In the genomic region with DNA sequence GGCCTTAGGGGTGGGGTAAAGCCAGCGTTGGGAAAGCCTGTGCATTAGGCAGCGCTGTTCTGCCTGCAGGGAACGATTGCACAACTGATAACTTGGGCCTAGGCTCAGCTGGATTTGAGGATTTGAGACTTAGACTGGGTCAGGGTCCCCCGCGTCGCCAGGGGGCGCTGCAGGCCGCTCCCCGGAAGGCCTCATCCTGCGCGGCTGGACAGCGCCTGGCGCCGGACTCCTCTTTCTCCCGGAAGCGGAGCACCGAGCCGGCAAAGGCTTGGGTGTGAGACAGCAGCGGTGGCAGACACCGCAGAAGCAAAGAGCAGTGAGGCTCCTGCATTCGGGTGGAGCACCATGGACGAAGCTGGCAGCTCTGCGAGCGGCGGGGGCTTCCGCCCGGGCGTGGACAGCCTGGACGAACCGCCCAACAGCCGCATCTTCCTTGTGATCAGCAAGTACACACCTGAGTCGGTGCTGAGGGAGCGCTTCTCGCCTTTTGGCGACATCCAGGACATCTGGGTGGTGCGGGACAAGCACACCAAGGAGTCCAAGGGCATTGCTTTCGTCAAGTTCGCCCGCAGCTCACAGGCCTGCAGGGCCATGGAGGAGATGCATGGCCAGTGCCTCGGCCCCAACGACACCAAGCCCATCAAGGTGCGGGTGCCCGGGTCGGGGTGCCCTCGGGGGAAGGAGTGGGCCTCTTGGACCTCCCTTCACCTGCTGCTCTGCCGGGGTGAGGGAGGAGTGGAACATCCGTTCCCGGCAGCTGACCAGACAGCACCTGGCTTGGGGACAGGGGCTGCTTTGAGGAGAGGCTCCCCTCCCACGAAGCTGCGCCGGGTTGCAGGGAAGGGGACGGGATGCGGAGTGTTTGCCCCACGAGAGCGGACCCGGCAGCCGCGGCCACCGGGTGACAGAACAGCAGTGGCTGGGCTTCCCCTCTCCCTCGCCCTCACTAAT, we compare ENCODE assay signal across 1 cellular context.
TF ChIP-seq lines count a peak whose summit lies in the region.

A gene with protein sequence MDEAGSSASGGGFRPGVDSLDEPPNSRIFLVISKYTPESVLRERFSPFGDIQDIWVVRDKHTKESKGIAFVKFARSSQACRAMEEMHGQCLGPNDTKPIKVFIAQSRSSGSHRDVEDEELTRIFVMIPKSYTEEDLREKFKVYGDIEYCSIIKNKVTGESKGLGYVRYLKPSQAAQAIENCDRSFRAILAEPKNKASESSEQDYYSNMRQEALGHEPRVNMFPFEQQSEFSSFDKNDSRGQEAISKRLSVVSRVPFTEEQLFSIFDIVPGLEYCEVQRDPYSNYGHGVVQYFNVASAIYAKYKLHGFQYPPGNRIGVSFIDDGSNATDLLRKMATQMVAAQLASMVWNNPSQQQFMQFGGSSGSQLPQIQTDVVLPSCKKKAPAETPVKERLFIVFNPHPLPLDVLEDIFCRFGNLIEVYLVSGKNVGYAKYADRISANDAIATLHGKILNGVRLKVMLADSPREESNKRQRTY (plus strand): TSS at position 236 of the 951 bp plus-strand sequence. CDS start 110 bp downstream, at position 346.

TF ChIP-seq in K562, 482 proteins besides CTCF, POLR2A, EP300 and RAD21 (continued from another document and continues in another):
- 0 out of 2 replicates have a peak, but pooled peaks have one; percentile 30 for TF ChIP-seq MBD2 (IDR thresholded peaks at IDR 0.05; ENCODE audit: borderline replicate concordance, low read depth)
- peak; percentile 69 for TF ChIP-seq DACH1 (IDR thresholded peaks at IDR 0.05; ENCODE audit: partially characterized antibody)
- TF ChIP-seq PTRF (tag; IDR thresholded peaks at IDR 0.05), result no peak
- TF ChIP-seq PHF21A (IDR thresholded peaks at IDR 0.05; ENCODE audit: borderline replicate concordance, low read depth), result peak; percentile 70; the same call in 1 of the 2 replicates
- TF ChIP-seq ZKSCAN1 (IDR thresholded peaks at IDR 0.05; ENCODE audit: low read depth, low read length), result peak; percentile 84; the same call in 1 of the 2 replicates
- TF ChIP-seq, protein P1, sequence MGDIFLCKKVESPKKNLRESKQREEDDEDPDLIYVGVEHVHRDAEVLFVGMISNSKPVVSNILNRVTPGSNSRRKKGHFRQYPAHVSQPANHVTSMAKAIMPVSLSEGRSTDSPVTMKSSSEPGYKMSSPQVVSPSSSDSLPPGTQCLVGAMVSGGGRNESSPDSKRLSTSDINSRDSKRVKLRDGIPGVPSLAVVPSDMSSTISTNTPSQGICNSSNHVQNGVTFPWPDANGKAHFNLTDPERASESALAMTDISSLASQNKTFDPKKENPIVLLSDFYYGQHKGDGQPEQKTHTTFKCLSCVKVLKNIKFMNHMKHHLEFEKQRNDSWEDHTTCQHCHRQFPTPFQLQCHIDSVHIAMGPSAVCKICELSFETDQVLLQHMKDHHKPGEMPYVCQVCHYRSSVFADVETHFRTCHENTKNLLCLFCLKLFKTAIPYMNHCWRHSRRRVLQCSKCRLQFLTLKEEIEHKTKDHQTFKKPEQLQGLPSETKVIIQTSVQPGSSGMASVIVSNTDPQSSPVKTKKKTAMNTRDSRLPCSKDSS (IDR thresholded peaks at IDR 0.05; ENCODE audit: low read depth, partially characterized antibody), result no peak
- TF ChIP-seq ZNF217 (CRISPR knock-in tag; IDR thresholded peaks at IDR 0.05), result no peak
- TF ChIP-seq DIDO1 (tag; IDR thresholded peaks at IDR 0.05; ENCODE audit: low read depth), result peak; percentile 86
- peak; percentile 99; the same call in 1 of the 2 replicates for TF ChIP-seq STAG1 (CRISPR knock-in tag; IDR thresholded peaks at IDR 0.05; ENCODE audit: borderline replicate concordance)
- no peak for TF ChIP-seq ZNF444 (CRISPR knock-in tag; IDR thresholded peaks at IDR 0.05)
- TF ChIP-seq, protein P2, sequence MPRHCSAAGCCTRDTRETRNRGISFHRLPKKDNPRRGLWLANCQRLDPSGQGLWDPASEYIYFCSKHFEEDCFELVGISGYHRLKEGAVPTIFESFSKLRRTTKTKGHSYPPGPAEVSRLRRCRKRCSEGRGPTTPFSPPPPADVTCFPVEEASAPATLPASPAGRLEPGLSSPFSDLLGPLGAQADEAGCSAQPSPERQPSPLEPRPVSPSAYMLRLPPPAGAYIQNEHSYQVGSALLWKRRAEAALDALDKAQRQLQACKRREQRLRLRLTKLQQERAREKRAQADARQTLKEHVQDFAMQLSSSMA (CRISPR knock-in tag; IDR thresholded peaks at IDR 0.05), result no peak
- no peak for TF ChIP-seq ZNF212 (CRISPR knock-in tag; IDR thresholded peaks at IDR 0.05)
- TF ChIP-seq, protein P3, sequence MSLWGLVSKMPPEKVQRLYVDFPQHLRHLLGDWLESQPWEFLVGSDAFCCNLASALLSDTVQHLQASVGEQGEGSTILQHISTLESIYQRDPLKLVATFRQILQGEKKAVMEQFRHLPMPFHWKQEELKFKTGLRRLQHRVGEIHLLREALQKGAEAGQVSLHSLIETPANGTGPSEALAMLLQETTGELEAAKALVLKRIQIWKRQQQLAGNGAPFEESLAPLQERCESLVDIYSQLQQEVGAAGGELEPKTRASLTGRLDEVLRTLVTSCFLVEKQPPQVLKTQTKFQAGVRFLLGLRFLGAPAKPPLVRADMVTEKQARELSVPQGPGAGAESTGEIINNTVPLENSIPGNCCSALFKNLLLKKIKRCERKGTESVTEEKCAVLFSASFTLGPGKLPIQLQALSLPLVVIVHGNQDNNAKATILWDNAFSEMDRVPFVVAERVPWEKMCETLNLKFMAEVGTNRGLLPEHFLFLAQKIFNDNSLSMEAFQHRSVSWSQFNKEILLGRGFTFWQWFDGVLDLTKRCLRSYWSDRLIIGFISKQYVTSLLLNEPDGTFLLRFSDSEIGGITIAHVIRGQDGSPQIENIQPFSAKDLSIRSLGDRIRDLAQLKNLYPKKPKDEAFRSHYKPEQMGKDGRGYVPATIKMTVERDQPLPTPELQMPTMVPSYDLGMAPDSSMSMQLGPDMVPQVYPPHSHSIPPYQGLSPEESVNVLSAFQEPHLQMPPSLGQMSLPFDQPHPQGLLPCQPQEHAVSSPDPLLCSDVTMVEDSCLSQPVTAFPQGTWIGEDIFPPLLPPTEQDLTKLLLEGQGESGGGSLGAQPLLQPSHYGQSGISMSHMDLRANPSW (CRISPR knock-in tag; IDR thresholded peaks at IDR 0.05), result peak; percentile 82; the same call in 1 of the 2 replicates
- no peak for TF ChIP-seq ZFP1 (CRISPR knock-in tag; IDR thresholded peaks at IDR 0.05)
- no peak for TF ChIP-seq ZNF551 (CRISPR knock-in tag; IDR thresholded peaks at IDR 0.05)
- peak in 1 of 2 experiments; percentile 48; a peak in 1 of 4 replicates for TF ChIP-seq ARNT (IDR thresholded peaks at IDR 0.05)
- TF ChIP-seq CBX3 (IDR thresholded peaks at IDR 0.05; ENCODE audit: borderline replicate concordance in 1 of 2, low read length in 2 of 2), result peak in 1 of 2 experiments; percentile 84; a peak in 2 of 3 replicates
- peak; percentile 52; the same call in 1 of the 2 replicates for TF ChIP-seq BHLHE40 (IDR thresholded peaks at IDR 0.05; ENCODE audit: low read length)
- no peak for TF ChIP-seq NFE2L1 (tag; IDR thresholded peaks at IDR 0.05; ENCODE audit: borderline replicate concordance, low read depth)
- TF ChIP-seq OTX1 (CRISPR knock-in tag; IDR thresholded peaks at IDR 0.05), result 0 out of 2 replicates have a peak, but pooled peaks have one; percentile 4
- TF ChIP-seq ZNF174 (CRISPR knock-in tag; IDR thresholded peaks at IDR 0.05), result no peak
- no peak for TF ChIP-seq ZNF282 (CRISPR knock-in tag; IDR thresholded peaks at IDR 0.05)
- no peak for TF ChIP-seq ZNF347 (CRISPR knock-in tag; IDR thresholded peaks at IDR 0.05; ENCODE audit: low read depth)
- no peak for TF ChIP-seq RBM34 (IDR thresholded peaks at IDR 0.05; ENCODE audit: borderline replicate concordance, insufficient read depth, low read length)
- peak; percentile 85 for TF ChIP-seq NR1H2 (CRISPR knock-in tag; IDR thresholded peaks at IDR 0.05)
- TF ChIP-seq FOSL1 (tag; conservative IDR thresholded peaks at IDR 0.05), result peak; percentile 67
- TF ChIP-seq CBFA2T3 (IDR thresholded peaks at IDR 0.05), result no peak; the same call in 1 of the 2 replicates
- TF ChIP-seq U2AF1 (optimal IDR thresholded peaks at IDR 0.05; ENCODE audit: low read depth, low read length), result no peak
- TF ChIP-seq MECOM (CRISPR knock-in tag; IDR thresholded peaks at IDR 0.05), result no peak
- TF ChIP-seq SMAD3 (CRISPR knock-in tag; conservative IDR thresholded peaks at IDR 0.05), result no peak
- TF ChIP-seq, protein P4, sequence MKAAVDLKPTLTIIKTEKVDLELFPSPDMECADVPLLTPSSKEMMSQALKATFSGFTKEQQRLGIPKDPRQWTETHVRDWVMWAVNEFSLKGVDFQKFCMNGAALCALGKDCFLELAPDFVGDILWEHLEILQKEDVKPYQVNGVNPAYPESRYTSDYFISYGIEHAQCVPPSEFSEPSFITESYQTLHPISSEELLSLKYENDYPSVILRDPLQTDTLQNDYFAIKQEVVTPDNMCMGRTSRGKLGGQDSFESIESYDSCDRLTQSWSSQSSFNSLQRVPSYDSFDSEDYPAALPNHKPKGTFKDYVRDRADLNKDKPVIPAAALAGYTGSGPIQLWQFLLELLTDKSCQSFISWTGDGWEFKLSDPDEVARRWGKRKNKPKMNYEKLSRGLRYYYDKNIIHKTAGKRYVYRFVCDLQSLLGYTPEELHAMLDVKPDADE (conservative IDR thresholded peaks at IDR 0.05; ENCODE audit: control insufficient read depth, low read depth, low read length), result peak; percentile 89
- TF ChIP-seq ILK (tag; IDR thresholded peaks at IDR 0.05; ENCODE audit: borderline replicate concordance, low read depth), result no peak
- no peak; the same call in 1 of the 2 replicates for TF ChIP-seq ARID2 (IDR thresholded peaks at IDR 0.05)
- TF ChIP-seq RNF2 (IDR thresholded peaks at IDR 0.05), result peak; percentile 55
- TF ChIP-seq, protein P5, sequence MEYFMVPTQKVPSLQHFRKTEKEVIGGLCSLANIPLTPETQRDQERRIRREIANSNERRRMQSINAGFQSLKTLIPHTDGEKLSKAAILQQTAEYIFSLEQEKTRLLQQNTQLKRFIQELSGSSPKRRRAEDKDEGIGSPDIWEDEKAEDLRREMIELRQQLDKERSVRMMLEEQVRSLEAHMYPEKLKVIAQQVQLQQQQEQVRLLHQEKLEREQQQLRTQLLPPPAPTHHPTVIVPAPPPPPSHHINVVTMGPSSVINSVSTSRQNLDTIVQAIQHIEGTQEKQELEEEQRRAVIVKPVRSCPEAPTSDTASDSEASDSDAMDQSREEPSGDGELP (CRISPR knock-in tag; IDR thresholded peaks at IDR 0.05; ENCODE audit: borderline replicate concordance), result peak; percentile 98
- TF ChIP-seq DNMT1 (IDR thresholded peaks at IDR 0.05), result no peak
- TF ChIP-seq, protein P6, sequence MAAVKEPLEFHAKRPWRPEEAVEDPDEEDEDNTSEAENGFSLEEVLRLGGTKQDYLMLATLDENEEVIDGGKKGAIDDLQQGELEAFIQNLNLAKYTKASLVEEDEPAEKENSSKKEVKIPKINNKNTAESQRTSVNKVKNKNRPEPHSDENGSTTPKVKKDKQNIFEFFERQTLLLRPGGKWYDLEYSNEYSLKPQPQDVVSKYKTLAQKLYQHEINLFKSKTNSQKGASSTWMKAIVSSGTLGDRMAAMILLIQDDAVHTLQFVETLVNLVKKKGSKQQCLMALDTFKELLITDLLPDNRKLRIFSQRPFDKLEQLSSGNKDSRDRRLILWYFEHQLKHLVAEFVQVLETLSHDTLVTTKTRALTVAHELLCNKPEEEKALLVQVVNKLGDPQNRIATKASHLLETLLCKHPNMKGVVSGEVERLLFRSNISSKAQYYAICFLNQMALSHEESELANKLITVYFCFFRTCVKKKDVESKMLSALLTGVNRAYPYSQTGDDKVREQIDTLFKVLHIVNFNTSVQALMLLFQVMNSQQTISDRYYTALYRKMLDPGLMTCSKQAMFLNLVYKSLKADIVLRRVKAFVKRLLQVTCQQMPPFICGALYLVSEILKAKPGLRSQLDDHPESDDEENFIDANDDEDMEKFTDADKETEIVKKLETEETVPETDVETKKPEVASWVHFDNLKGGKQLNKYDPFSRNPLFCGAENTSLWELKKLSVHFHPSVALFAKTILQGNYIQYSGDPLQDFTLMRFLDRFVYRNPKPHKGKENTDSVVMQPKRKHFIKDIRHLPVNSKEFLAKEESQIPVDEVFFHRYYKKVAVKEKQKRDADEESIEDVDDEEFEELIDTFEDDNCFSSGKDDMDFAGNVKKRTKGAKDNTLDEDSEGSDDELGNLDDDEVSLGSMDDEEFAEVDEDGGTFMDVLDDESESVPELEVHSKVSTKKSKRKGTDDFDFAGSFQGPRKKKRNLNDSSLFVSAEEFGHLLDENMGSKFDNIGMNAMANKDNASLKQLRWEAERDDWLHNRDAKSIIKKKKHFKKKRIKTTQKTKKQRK (IDR thresholded peaks at IDR 0.05; ENCODE audit: borderline replicate concordance, low read depth, low read length), result no peak
- TF ChIP-seq HDAC8 (tag; IDR thresholded peaks at IDR 0.05), result peak; percentile 59; the same call in 1 of the 2 replicates
- no peak for TF ChIP-seq ZNF121 (CRISPR knock-in tag; conservative IDR thresholded peaks at IDR 0.05)
- TF ChIP-seq, protein P7, sequence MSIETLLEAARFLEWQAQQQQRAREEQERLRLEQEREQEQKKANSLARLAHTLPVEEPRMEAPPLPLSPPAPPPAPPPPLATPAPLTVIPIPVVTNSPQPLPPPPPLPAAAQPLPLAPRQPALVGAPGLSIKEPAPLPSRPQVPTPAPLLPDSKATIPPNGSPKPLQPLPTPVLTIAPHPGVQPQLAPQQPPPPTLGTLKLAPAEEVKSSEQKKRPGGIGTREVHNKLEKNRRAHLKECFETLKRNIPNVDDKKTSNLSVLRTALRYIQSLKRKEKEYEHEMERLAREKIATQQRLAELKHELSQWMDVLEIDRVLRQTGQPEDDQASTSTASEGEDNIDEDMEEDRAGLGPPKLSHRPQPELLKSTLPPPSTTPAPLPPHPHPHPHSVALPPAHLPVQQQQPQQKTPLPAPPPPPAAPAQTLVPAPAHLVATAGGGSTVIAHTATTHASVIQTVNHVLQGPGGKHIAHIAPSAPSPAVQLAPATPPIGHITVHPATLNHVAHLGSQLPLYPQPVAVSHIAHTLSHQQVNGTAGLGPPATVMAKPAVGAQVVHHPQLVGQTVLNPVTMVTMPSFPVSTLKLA (conservative IDR thresholded peaks at IDR 0.05), result peak; percentile 68 to 85; a peak in 3 of 4 replicates
- TF ChIP-seq ARHGAP35 (IDR thresholded peaks at IDR 0.05; ENCODE audit: partially characterized antibody), result no peak
- no peak for TF ChIP-seq ZNF589 (CRISPR knock-in tag; IDR thresholded peaks at IDR 0.05; ENCODE audit: low read depth)
- TF ChIP-seq PRPF4 (IDR thresholded peaks at IDR 0.05; ENCODE audit: insufficient read depth, low read depth, low read length, poor library complexity, severe bottlenecking), result no peak
- TF ChIP-seq GTF2E2 (tag; IDR thresholded peaks at IDR 0.05), result no peak
- TF ChIP-seq, protein P8, sequence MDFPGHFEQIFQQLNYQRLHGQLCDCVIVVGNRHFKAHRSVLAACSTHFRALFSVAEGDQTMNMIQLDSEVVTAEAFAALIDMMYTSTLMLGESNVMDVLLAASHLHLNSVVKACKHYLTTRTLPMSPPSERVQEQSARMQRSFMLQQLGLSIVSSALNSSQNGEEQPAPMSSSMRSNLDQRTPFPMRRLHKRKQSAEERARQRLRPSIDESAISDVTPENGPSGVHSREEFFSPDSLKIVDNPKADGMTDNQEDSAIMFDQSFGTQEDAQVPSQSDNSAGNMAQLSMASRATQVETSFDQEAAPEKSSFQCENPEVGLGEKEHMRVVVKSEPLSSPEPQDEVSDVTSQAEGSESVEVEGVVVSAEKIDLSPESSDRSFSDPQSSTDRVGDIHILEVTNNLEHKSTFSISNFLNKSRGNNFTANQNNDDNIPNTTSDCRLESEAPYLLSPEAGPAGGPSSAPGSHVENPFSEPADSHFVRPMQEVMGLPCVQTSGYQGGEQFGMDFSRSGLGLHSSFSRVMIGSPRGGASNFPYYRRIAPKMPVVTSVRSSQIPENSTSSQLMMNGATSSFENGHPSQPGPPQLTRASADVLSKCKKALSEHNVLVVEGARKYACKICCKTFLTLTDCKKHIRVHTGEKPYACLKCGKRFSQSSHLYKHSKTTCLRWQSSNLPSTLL (IDR thresholded peaks at IDR 0.05), result no peak
